ENCODE assay signal across 15 cellular contexts in the genomic region with DNA sequence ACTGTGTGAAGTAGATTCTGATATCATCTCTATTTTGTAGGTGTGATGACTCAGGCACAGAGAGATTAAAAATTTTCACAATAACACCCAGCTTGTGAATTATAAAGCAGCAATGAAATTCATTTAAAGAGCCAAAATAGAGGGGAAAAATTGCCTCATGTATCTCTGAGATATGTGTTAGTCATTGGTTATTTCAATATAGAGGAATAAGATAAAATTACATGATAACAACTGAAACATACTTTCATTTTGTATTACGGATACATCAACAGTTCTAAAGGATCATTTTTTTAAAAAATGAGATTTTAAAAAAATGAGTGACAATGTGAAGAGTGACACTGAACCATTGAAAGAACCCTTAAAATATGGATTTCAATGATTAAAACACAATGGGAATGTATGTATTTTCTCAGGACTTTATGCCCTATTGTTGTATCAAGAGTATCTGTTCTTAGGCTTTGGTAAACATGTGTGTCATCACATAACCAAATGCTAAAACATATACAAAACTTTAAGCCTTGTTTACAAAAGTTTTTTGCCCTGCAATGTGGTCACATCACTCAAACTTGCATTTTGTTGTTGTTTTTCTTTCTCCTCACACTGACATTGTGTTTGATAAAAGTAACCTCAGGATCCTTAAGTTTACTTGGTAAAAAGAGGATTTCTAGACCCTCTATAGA.
A peak's percentile ranks its signal among the peaks of the same experiment; 100 is the strongest.
DNase-seq lines count a peak whose midpoint lies in the region; ATAC-seq and TF ChIP-seq lines count a peak whose summit lies in the region.
"Had no signal": no experiment of that assay in that cellular context is flagged by ENCODE, and none has a peak within 500 bp of the region (broad histone marks: within the 10 kb centered on the region; RNA-seq: fewer than 3 reads in every experiment).

No MANE protein-coding gene starts in this region.

- H3K27me3 ChIP-seq in suprapubic skin: no peaks in the 10 kb centered on the region
- H3K27me3 ChIP-seq in tibial artery: no peaks in the 10 kb centered on the region
- H3K27me3 ChIP-seq: uterus had no signal

- H3K4me3 ChIP-seq in fibroblast of villous mesenchyme (ENCODE audit: low read depth, low read length) (no peak overlapping the region), suprapubic skin (no peak overlapping the region), tibial artery (no peak overlapping the region)
- H3K4me3 ChIP-seq: uterus had no signal

- H3K36me3 ChIP-seq in suprapubic skin (no peaks in the 10 kb centered on the region), tibial artery (no peaks in the 10 kb centered on the region)
- H3K36me3 ChIP-seq: uterus had no signal

- H3K27ac ChIP-seq in suprapubic skin (peak overlapping the region; percentile 31), tibial artery (no peak overlapping the region)

- 59% methylated on average over 1 of the region's 1 CpG for WGBS in suprapubic skin

- no peak for TF ChIP-seq POLR2A in suprapubic skin (IDR thresholded peaks at IDR 0.05)

- DNase-seq in Right ventricle myocardium inferior (ENCODE audit: missing footprints): no peak
- no peak for DNase-seq in cardiac septum (ENCODE audit: low spot score)
- DNase-seq in amniotic epithelial cell (ENCODE audit: low read depth): peak; percentile 63
- peak; percentile 40 for DNase-seq in fibroblast of villous mesenchyme (ENCODE audit: low read depth)
- DNase-seq in suprapubic skin (ENCODE audit: low spot score in 2 of 2): no peak
- DNase-seq in EL: no peak
- DNase-seq in tibial artery: no peak
- DNase-seq: activated gamma-delta T cell; GDM1; nephron progenitor cell; NK-92 treated with Interleukin-12 subunit alpha and Interleukin-12 subunit beta, amount 100 ng/mL, for 24 hours had no signal

- TF ChIP-seq CTCF in fibroblast of villous mesenchyme (IDR thresholded peaks at IDR 0.05; ENCODE audit: insufficient read depth, low read depth, low read length): no peak
- TF ChIP-seq CTCF in suprapubic skin (IDR thresholded peaks at IDR 0.05): no peak
- TF ChIP-seq CTCF in tibial artery (IDR thresholded peaks at IDR 0.05): no peak

- ATAC-seq in Right ventricle myocardium inferior: peak; percentile 53
- no peak for ATAC-seq in GM21576 (IDR thresholded peaks at IDR 0.05; ENCODE audit: unreplicated experiment)
- ATAC-seq: left lobe of liver; stimulated activated memory B cell treated with anti-CD40 and anti-IgM and Interleukin-4, amounts not matched to agents 10 μg/mL and 1 μg/mL and 100 μg/mL, for 72 hours had no signal

- no peaks in the 10 kb centered on the region for H3K9me3 ChIP-seq in suprapubic skin
- no peaks in the 10 kb centered on the region for H3K9me3 ChIP-seq in tibial artery
- H3K9me3 ChIP-seq: uterus had no signal

- no peak for TF ChIP-seq EP300 in suprapubic skin (IDR thresholded peaks at IDR 0.05)

- intact Hi-C loops in Right ventricle myocardium inferior (cut with DNase I): no loop called here
- intact Hi-C loops in cardiac septum (cut with DNase I): no loop called here
- intact Hi-C loops in tibial artery (cut with DNase I; ENCODE audit: low total_unique reads): no loop called here

- H3K4me1 ChIP-seq in suprapubic skin (peaks cover 13% of the 10 kb centered on the region), tibial artery (no peaks in the 10 kb centered on the region)
- H3K4me1 ChIP-seq: uterus had no signal

Comparison
In these comparisons a context has a peak if more than half of its experiments do, and no peak if none do; other contexts are left out.
1. DNase-seq: peak in amniotic epithelial cell (single experiment) and fibroblast of villous mesenchyme (single experiment); none in Right ventricle myocardium inferior (single experiment), cardiac septum (single experiment), suprapubic skin (0 of 2), EL (single experiment) and tibial artery (0 of 2).